ENCODE assay signal across 9 cellular contexts in the genomic region with DNA sequence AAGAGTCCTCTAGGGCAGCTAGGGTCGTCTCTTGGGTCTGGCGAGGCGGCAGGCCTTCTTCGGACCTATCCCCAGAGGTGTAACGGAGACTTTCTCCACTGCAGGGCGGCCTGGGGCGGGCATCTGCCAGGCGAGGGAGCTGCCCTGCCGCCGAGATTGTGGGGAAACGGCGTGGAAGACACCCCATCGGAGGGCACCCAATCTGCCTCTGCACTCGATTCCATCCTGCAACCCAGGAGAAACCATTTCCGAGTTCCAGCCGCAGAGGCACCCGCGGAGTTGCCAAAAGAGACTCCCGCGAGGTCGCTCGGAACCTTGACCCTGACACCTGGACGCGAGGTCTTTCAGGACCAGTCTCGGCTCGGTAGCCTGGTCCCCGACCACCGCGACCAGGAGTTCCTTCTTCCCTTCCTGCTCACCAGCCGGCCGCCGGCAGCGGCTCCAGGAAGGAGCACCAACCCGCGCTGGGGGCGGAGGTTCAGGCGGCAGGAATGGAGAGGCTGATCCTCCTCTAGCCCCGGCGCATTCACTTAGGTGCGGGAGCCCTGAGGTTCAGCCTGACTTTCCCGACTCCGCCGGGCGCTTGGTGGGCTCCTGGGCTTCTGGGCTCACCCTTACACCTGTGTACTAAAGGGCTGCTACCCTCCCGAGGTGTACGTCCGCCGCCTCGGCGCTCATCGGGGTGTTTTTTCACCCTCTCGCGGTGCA. TPM values are rescaled to one million over a fixed set of nuclear protein-coding genes. Genes with fewer than 3 reads are reported as not detected.
DNase-seq lines count a peak whose midpoint lies in the region; ATAC-seq and TF ChIP-seq lines count a peak whose summit lies in the region.
"Had no signal": no experiment of that assay in that cellular context is flagged by ENCODE, and none has a peak within 500 bp of the region (broad histone marks: within the 10 kb centered on the region; RNA-seq: fewer than 3 reads in every experiment).

No MANE protein-coding gene starts in this region.

- POLR2A ChIA-PET in activated CD4-positive, alpha-beta T cell treated with anti-CD3 and anti-CD28 coated beads, Interleukin-2, amount 10 ng/mL, durations not matched to agents 7 days and 5 days (lab: Charles Lee): no interaction called here

- CTCF ChIA-PET in activated CD4-positive, alpha-beta T cell treated with anti-CD3 and anti-CD28 coated beads, Interleukin-2, amount 10 ng/mL, durations not matched to agents 7 days and 5 days (lab: Charles Lee): interaction anchor here (0.6 to 1.1 kb wide), 2 partner anchors 11 to 527 kb away, joined by 3 read pairs; no protein-coding TSS in a partner anchor

- 3 to 14% methylated on average over 32 to 38 of the region's 53 CpGs for WGBS in tibial nerve, 2 donors

- no peak overlapping the region for H3K27ac Mint-ChIP-seq in activated CD4-positive, alpha-beta T cell treated with anti-CD3 and anti-CD28 coated beads, Interleukin-2, amount 10 ng/mL, durations not matched to agents 7 days and 5 days

- peak overlapping the region in 1 of 2 donors; percentile 14 for H3K4me3 ChIP-seq in left lung
- H3K4me3 ChIP-seq in tibial nerve: peak overlapping the region in 3 of 4 donors; percentile 10 to 42 (median 22)

- no peak for TF ChIP-seq CTCF in left lung (IDR thresholded peaks at IDR 0.05)
- TF ChIP-seq CTCF in tibial nerve (IDR thresholded peaks at IDR 0.05): no peak

- H3K27ac ChIP-seq in left lung (no peak overlapping the region), tibial nerve (no peak overlapping the region)

- H3K27me3 Mint-ChIP-seq in activated CD4-positive, alpha-beta T cell treated with anti-CD3 and anti-CD28 coated beads, Interleukin-2, amount 10 ng/mL, durations not matched to agents 7 days and 5 days: peaks cover 89% of the 10 kb centered on the region

- intact Hi-C loops in left lung (cut with DNase I): no loop called here

- peak overlapping the region; percentile 25 for H3K4me3 Mint-ChIP-seq in activated CD4-positive, alpha-beta T cell treated with anti-CD3 and anti-CD28 coated beads, Interleukin-2, amount 10 ng/mL, durations not matched to agents 7 days and 5 days

- H3K4me1 Mint-ChIP-seq in activated CD4-positive, alpha-beta T cell treated with anti-CD3 and anti-CD28 coated beads, Interleukin-2, amount 10 ng/mL, durations not matched to agents 7 days and 5 days: peaks cover 16% of the 10 kb centered on the region

- DNase-seq in activated CD4-positive, alpha-beta T cell treated with anti-CD3 and anti-CD28 coated beads, Interleukin-2, amount 10 ng/mL, durations not matched to agents 7 days and 5 days: no peak
- DNase-seq in activated CD4-positive, alpha-beta T cell treated with anti-CD3 and anti-CD28 coated beads for 1 hour: no peak
- DNase-seq in dermis blood vessel endothelial cell (peak; percentile 39), left lung (peak in 1 of 2 donors; percentile 82), tibial nerve (ENCODE audit: low spot score in 2 of 2) (no peak), midbrain (lab: John Stamatoyannopoulos, UW) (no peak), SHP77 (lab: John Stamatoyannopoulos, UW) (no peak)
- DNase-seq in activated effector memory CD4-positive, alpha-beta T cell treated with anti-CD3 and anti-CD28 coated beads, Interleukin-2, amount 50 U/mL, for 16 hours: no peak
- DNase-seq: stimulated activated CD4-positive, alpha-beta T cell treated with anti-CD3 and anti-CD28 coated beads, Interleukin-15, amount 100 ng/mL, for 24 hours had no signal

- no peaks in the 10 kb centered on the region for H3K36me3 ChIP-seq in left lung
- no peaks in the 10 kb centered on the region for H3K36me3 ChIP-seq in tibial nerve

- peaks cover 14 to 29% of the 10 kb centered on the region in 2 donors for H3K4me1 ChIP-seq in left lung
- H3K4me1 ChIP-seq in tibial nerve: peaks cover 0 to 43% (median 14%) of the 10 kb centered on the region in 4 donors

- H3K36me3 Mint-ChIP-seq in activated CD4-positive, alpha-beta T cell treated with anti-CD3 and anti-CD28 coated beads, Interleukin-2, amount 10 ng/mL, durations not matched to agents 7 days and 5 days (ENCODE audit: low read depth): no peaks in the 10 kb centered on the region

- H3K27me3 ChIP-seq in left lung: peaks cover 87 to 100% of the 10 kb centered on the region in 2 donors
- H3K27me3 ChIP-seq in tibial nerve: peaks cover 0 to 96% of the 10 kb centered on the region in 2 donors

- no peak for TF ChIP-seq EP300 in tibial nerve (IDR thresholded peaks at IDR 0.05)

- TF ChIP-seq POLR2A in tibial nerve (IDR thresholded peaks at IDR 0.05): no peak

- ATAC-seq in left lung: peak; percentile 71

- H3K9me3 ChIP-seq in left lung: no peaks in the 10 kb centered on the region
- no peaks in the 10 kb centered on the region for H3K9me3 ChIP-seq in tibial nerve

- H3K9me3 Mint-ChIP-seq in activated CD4-positive, alpha-beta T cell treated with anti-CD3 and anti-CD28 coated beads, Interleukin-2, amount 10 ng/mL, durations not matched to agents 7 days and 5 days: no peaks in the 10 kb centered on the region

RNA-seq across cellular contexts. Expression of a gene that starts 8.2 kb away (rescaled TPM):
- not detected for total RNA-seq in activated CD4-positive, alpha-beta T cell treated with anti-CD3 and anti-CD28 coated beads, Interleukin-2, amount 10 ng/mL, durations not matched to agents 7 days and 5 days
- total RNA-seq in dermis blood vessel endothelial cell (0.09 TPM in 1 of 2 replicates, not detected in the other), left lung (under 1 TPM; 0.26 to 0.29 TPM), tibial nerve (1 to 10 TPM in 3 of 4 donors, under 1 TPM in 1; 0.87 to 4.9 (median 2.5) TPM)

RNA-seq across cellular contexts. Expression of a gene that starts 59.6 kb away (rescaled TPM):
- not detected for total RNA-seq in activated CD4-positive, alpha-beta T cell treated with anti-CD3 and anti-CD28 coated beads, Interleukin-2, amount 10 ng/mL, durations not matched to agents 7 days and 5 days
- total RNA-seq in dermis blood vessel endothelial cell (not detected in 2 replicates), left lung (not detected), tibial nerve (under 1 TPM in 1 of 4 donors, not detected in 3; 0.90 TPM)
